ENCODE assay signal across 20 cellular contexts in the genomic region with DNA sequence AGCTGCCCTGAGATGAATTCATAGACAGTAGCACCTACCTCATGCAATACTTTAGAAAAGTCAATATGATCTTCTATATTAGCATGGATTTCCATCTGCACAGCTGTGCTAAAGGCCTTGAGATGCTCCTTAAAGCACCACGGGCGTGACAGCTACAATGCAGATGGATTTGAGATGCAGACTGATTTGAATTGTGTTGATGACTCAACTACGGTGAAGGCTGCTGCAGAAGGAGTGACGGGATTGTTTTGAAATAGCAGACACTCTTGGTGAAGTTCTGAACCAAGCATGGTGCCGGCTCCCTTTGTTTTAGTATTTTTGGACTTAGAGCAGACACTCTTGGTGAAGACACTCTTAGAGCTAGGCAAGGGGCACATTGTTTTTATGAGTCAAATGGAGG.
DNase-seq lines count a peak whose midpoint lies in the region; ATAC-seq, FAIRE-seq and TF ChIP-seq lines count a peak whose summit lies in the region.
"Had no signal": no experiment of that assay in that cellular context is flagged by ENCODE, and none has a peak within 500 bp of the region (broad histone marks: within the 10 kb centered on the region; RNA-seq: fewer than 3 reads in every experiment).

No MANE protein-coding gene starts in this region.

- TF ChIP-seq CTCF in left ventricle myocardium inferior (IDR thresholded peaks at IDR 0.05; ENCODE audit: borderline replicate concordance) = no peak
- TF ChIP-seq CTCF in heart left ventricle (IDR thresholded peaks at IDR 0.05) = no peak

- H3K4me3 ChIP-seq in left ventricle myocardium inferior = no peak overlapping the region
- H3K4me3 ChIP-seq in heart left ventricle = no peak overlapping the region
- no peak overlapping the region for H3K4me3 ChIP-seq in naive thymus-derived CD4-positive, alpha-beta T cell (ENCODE audit: low read length)
- H3K4me3 ChIP-seq: A549, GM12878, GM23248 had no signal

- H3K36me3 ChIP-seq in left ventricle myocardium inferior (no peaks in the 10 kb centered on the region), heart left ventricle (peaks cover 0 to 24% (median 0%) of the 10 kb centered on the region in 9 donors)
- H3K36me3 ChIP-seq in naive thymus-derived CD4-positive, alpha-beta T cell (ENCODE audit: control insufficient read depth in 2 of 3, insufficient read depth in 3 of 3, low read length in 3 of 3) = no peaks in the 10 kb centered on the region

- peaks cover 0 to 6% (median 0%) of the 10 kb centered on the region in 5 donors for H3K27me3 Mint-ChIP-seq in naive thymus-derived CD4-positive, alpha-beta T cell

- POLR2A ChIA-PET in naive thymus-derived CD4-positive, alpha-beta T cell (lab: Charles Lee) = no interaction called here

- no peak for DNase-seq in left ventricle myocardium inferior
- DNase-seq in heart left ventricle = no peak
- DNase-seq in HTR-8/SVneo (ENCODE audit: insufficient read length, low spot score) = no peak
- DNase-seq in islet precursor cell = peak; percentile 45
- no peak for DNase-seq in NCI-H1105 treated with DMSO at 0.1 percent for 48 hours (lab: John Stamatoyannopoulos, UW)
- DNase-seq in naive thymus-derived CD4-positive, alpha-beta T cell = no peak
- DNase-seq in HPDE6-E6E7 (ENCODE audit: extremely low spot score) = no peak
- DNase-seq: CD8-positive, alpha-beta T cell; COR-L47; DMS153; GM23248 had no signal

- H3K27ac Mint-ChIP-seq in naive thymus-derived CD4-positive, alpha-beta T cell = no peak overlapping the region
- H3K27ac Mint-ChIP-seq: CD8-positive, alpha-beta T cell; IgD-negative memory B cell had no signal

- peaks cover 2% of the 10 kb centered on the region for H3K27me3 ChIP-seq in left ventricle myocardium inferior (ENCODE audit: low read depth)
- H3K27me3 ChIP-seq in heart left ventricle = peaks cover 0 to 2% (median 0%) of the 10 kb centered on the region in 9 donors
- H3K27me3 ChIP-seq in naive thymus-derived CD4-positive, alpha-beta T cell (ENCODE audit: control insufficient read depth in 2 of 2, insufficient read depth in 2 of 2, low read length in 2 of 2) = no peaks in the 10 kb centered on the region

- peaks cover 0 to 2% (median 0%) of the 10 kb centered on the region in 7 donors for H3K4me1 Mint-ChIP-seq in naive thymus-derived CD4-positive, alpha-beta T cell

- no peak for ATAC-seq in heart left ventricle
- ATAC-seq in naive thymus-derived CD4-positive, alpha-beta T cell = no peak
- ATAC-seq: A549; CD8-positive, alpha-beta T cell; GM12878; HCT116 had no signal

- H3K4me3 Mint-ChIP-seq in naive thymus-derived CD4-positive, alpha-beta T cell = no peak overlapping the region
- H3K4me3 Mint-ChIP-seq: CD14-positive monocyte; CD8-positive, alpha-beta T cell; IgD-negative memory B cell had no signal

- H3K27ac ChIP-seq in left ventricle myocardium inferior (replicated peaks) = peak overlapping the region; percentile 95
- no peak overlapping the region for H3K27ac ChIP-seq in heart left ventricle
- no peak overlapping the region for H3K27ac ChIP-seq in naive thymus-derived CD4-positive, alpha-beta T cell (ENCODE audit: low read depth, low read length)
- H3K27ac ChIP-seq: A549, GM23248, HL-60 had no signal

- H3K9me3 ChIP-seq in left ventricle myocardium inferior (replicated peaks) = no peaks in the 10 kb centered on the region
- H3K9me3 ChIP-seq in heart left ventricle = no peaks in the 10 kb centered on the region
- H3K9me3 ChIP-seq in naive thymus-derived CD4-positive, alpha-beta T cell (ENCODE audit: control insufficient read depth in 2 of 3, low read length in 3 of 3) = no peaks in the 10 kb centered on the region
- H3K9me3 ChIP-seq: A549 had no signal

- peak; percentile 38 for FAIRE-seq in HTR-8/SVneo (lab: Jason Lieb, UNC)
- FAIRE-seq: A549, D721Med, GM12878, GM18507, H54 had no signal

- H3K9me3 Mint-ChIP-seq in naive thymus-derived CD4-positive, alpha-beta T cell = peaks cover 0 to 3% (median 0%) of the 10 kb centered on the region in 11 donors
- H3K9me3 Mint-ChIP-seq: CD14-positive monocyte; CD8-positive, alpha-beta T cell; IgD-negative memory B cell had no signal

- H3K4me1 ChIP-seq in left ventricle myocardium inferior = peaks cover 38% of the 10 kb centered on the region
- peaks cover 0 to 44% (median 29%) of the 10 kb centered on the region in 12 donors for H3K4me1 ChIP-seq in heart left ventricle
- no peaks in the 10 kb centered on the region for H3K4me1 ChIP-seq in naive thymus-derived CD4-positive, alpha-beta T cell (ENCODE audit: control insufficient read depth in 2 of 2, insufficient read depth in 2 of 2, low read length in 2 of 2)

- 77 to 87% (median 85%) methylated on average over 5 of the region's 5 CpGs for WGBS in heart left ventricle, 4 donors

- no peak for TF ChIP-seq POLR2A in heart left ventricle (IDR thresholded peaks at IDR 0.05)

- CTCF ChIA-PET in naive thymus-derived CD4-positive, alpha-beta T cell (lab: Charles Lee) = no interaction called here

- H3K36me3 Mint-ChIP-seq in naive thymus-derived CD4-positive, alpha-beta T cell = peaks cover 0 to 4% (median 0%) of the 10 kb centered on the region in 5 donors

- intact Hi-C loops in left ventricle myocardium inferior (cut with micrococcal nuclease) = no loop called here
- intact Hi-C loops in heart left ventricle (cut with DNase I) = loop anchor here in 8 of 10 donors (2.0 to 5.0 kb wide), 5 partner anchors 35 to 105 kb away; partner anchors contain the start of gene SPECC1 (in 4 of the 8)
- intact Hi-C loops in naive thymus-derived CD4-positive, alpha-beta T cell (cut with micrococcal nuclease) = no loop called here

Comparison
In these comparisons a context has a peak if more than half of its experiments do, and no peak if none do; other contexts are left out.
1. intact Hi-C loops: an anchor here in heart left ventricle (2.0 to 5.0 kb wide); none called in left ventricle myocardium inferior and naive thymus-derived CD4-positive, alpha-beta T cell.